In the genomic region with DNA sequence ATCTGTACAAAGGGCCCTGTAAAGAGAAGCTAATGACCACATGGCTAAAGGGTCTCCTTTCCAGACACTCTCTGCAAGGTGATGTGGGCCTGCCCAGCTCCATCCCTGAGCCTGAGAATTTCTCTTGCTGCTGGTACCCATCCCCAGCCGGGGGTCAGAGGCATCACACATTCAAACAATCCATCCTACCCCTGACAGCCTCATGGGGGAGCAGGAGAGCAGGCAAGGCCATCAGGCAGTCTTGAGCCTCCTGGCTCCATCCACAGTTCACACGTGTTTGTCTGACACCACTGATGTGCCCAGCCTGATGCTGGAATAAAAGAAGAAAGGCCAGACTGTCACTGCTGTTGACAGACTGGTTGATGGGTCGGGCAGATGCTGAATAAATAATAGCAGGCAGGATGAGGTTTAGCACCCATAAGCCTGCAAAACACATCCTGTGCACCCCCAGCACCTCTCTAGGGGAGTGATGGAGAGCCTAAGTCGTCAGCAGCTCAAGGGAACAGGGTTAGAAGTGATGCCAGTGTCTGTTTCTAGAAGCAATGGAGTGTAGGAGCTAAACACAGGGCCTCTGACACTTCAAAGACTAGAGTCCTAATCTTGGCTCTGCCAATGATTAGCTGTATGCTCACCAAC, we compare ENCODE assay signal across 8 cellular contexts. TPM values are rescaled to one million over a fixed set of nuclear protein-coding genes. Genes with fewer than 3 reads are reported as not detected.
DNase-seq lines count a peak whose midpoint lies in the region; FAIRE-seq and TF ChIP-seq lines count a peak whose summit lies in the region.

No MANE protein-coding gene starts in this region.

- DNase-seq in BJ (ENCODE audit: low read depth) (no peak), GM19239 (ENCODE audit: insufficient read length, low spot score) (peak; percentile 47), NCI-H82 (lab: John Stamatoyannopoulos, UW) (peak; percentile 68), anterior cingulate cortex (lab: John Stamatoyannopoulos, UW) (peak in 45 of 58 donors; percentile 3 to 67 (median 28)), iPS DF 4.7 (ENCODE audit: extremely low read depth, low spot score) (peak; percentile 38), NCI-H2107 treated with DMSO at 0.1 percent for 48 hours (lab: John Stamatoyannopoulos, UW; ENCODE audit: unreplicated experiment) (no peak), NCI-H226 (no peak)
- DNase-seq in stimulated activated CD4-positive, alpha-beta T cell treated with anti-CD3 and anti-CD28 coated beads, Interleukin-4, amount 100 ng/mL, for 24 hours, result peak; percentile 19

- POLR2A ChIA-PET in BJ (lab: Charles Lee), result no interaction called here

- H3K36me3 ChIP-seq in BJ (ENCODE audit: control insufficient read depth, insufficient read depth, low read length), result no peaks in the 10 kb centered on the region

- TF ChIP-seq CTCF in BJ (IDR thresholded peaks at IDR 0.05; ENCODE audit: insufficient read depth, low read depth, low read length), result peak; percentile 65

- CTCF ChIA-PET in BJ (lab: Yijun Ruan, JAX), result interaction anchor here (0.7 to 1.9 kb wide), 5 partner anchors 29 to 293 kb away, joined by 3 to 4 read pairs (median 3); partner anchors contain the start of gene TLL2

- H3K27me3 ChIP-seq in BJ (ENCODE audit: control insufficient read depth, insufficient read depth, low read length), result peaks cover 1% of the 10 kb centered on the region

- FAIRE-seq in GM19239 (lab: Jason Lieb, UNC), result peak; percentile 64

- no peak overlapping the region for H3K4me3 ChIP-seq in BJ (ENCODE audit: low read depth, low read length)

RNA-seq across cellular contexts. Expression of gene TLL2, which starts 43.5 kb away (rescaled TPM):
- polyA plus RNA-seq in BJ (2011; rRNA removed), result 0.05 and 0.06 TPM in 2 replicates
- polyA minus RNA-seq in BJ (2011; rRNA and poly(A)+ RNA removed), result 0.10 TPM in 1 of 2 replicates, not detected in the other

Comparison
In these comparisons a context has a peak if more than half of its experiments do, and no peak if none do; other contexts are left out.
1. DNase-seq: peak in GM19239 (single experiment), NCI-H82 (single experiment), anterior cingulate cortex (45 of 58), iPS DF 4.7 (single experiment) and stimulated activated CD4-positive, alpha-beta T cell treated with anti-CD3 and anti-CD28 coated beads, Interleukin-4, amount 100 ng/mL, for 24 hours (single experiment); none in BJ (single experiment), NCI-H2107 treated with DMSO at 0.1 percent for 48 hours (single experiment) and NCI-H226 (single experiment).